ENCODE assay signal across 31 cellular contexts in genomic region chr9:131165523-131165922, GRCh38.
"Had no signal": no experiment of that assay in that cellular context is flagged by ENCODE, and none has a peak within 500 bp of the region (broad histone marks: within the 10 kb centered on the region; RNA-seq: fewer than 3 reads in every experiment).

No MANE protein-coding gene starts in this region.

- H3K9me3 Mint-ChIP-seq: activated CD4-positive, alpha-beta memory T cell treated with anti-CD3 and anti-CD28 coated beads for 36 hours; activated CD4-positive, alpha-beta T cell treated with anti-CD3 and anti-CD28 coated beads, Interleukin-2, amount 10 ng/mL, durations not matched to agents 24 days and 14 days; activated naive CD4-positive, alpha-beta T cell treated with anti-CD3 and anti-CD28 coated beads for 36 hours; activated naive CD4-positive, alpha-beta T cell treated with anti-CD3 and anti-CD28 coated beads, Interleukin-2, amount 50 U/mL, for 24 hours; activated naive CD8-positive, alpha-beta T cell treated with anti-CD3 and anti-CD28 coated beads, Interleukin-2, amount 10 ng/mL, durations not matched to agents 7 days and 5 days; activated T-helper 1 cell treated with anti-CD3 and anti-CD28 coated beads, Interleukin-12 subunit alpha, Interleukin-12 subunit beta, Interleukin-2, Interleukin-4 antibody, amounts not matched to agents 30 ng/mL and 10 ng/mL and 1 ng/mL, durations not matched to agents 14 hours and 24 hours and 36 hours; activated T-helper 2 cell treated with anti-CD3 and anti-CD28 coated beads, Interferon-gamma antibody, Interleukin-2, Interleukin-4, amounts not matched to agents 10 μg/mL and 5 μg/mL and 100 μg/mL, durations not matched to agents 14 hours and 24 hours and 36 hours; central memory CD8-positive, alpha-beta T cell; dendritic cell treated with granulocyte-macrophage colony-stimulating factor and Interleukin-4, amounts not matched to agents 40 ng/mL and 50 ng/mL, for 4 days had no signal

- FAIRE-seq: bronchial epithelial cell had no signal

- H3K27ac Mint-ChIP-seq: activated CD4-positive, alpha-beta memory T cell treated with anti-CD3 and anti-CD28 coated beads for 36 hours; activated CD4-positive, alpha-beta T cell treated with anti-CD3 and anti-CD28 coated beads for 36 hours; activated CD4-positive, alpha-beta T cell treated with anti-CD3 and anti-CD28 coated beads, Interleukin-2, amount 10 ng/mL, durations not matched to agents 24 days and 14 days; activated CD8-positive, alpha-beta memory T cell treated with anti-CD3 and anti-CD28 coated beads, Interleukin-2, amount 10 ng/mL, durations not matched to agents 7 days and 5 days; activated CD8-positive, alpha-beta T cell treated with anti-CD3 and anti-CD28 coated beads, Interleukin-2, amount 10 ng/mL, durations not matched to agents 7 days and 5 days; activated naive CD4-positive, alpha-beta T cell treated with anti-CD3 and anti-CD28 coated beads for 36 hours; activated naive CD4-positive, alpha-beta T cell treated with anti-CD3 and anti-CD28 coated beads, Interleukin-2, amount 50 U/mL, for 24 hours; activated naive CD8-positive, alpha-beta T cell treated with anti-CD3 and anti-CD28 coated beads, Interleukin-2, amount 10 ng/mL, durations not matched to agents 7 days and 5 days; activated T-helper 1 cell treated with anti-CD3 and anti-CD28 coated beads, Interleukin-12 subunit alpha, Interleukin-12 subunit beta, Interleukin-2, Interleukin-4 antibody, amounts not matched to agents 30 ng/mL and 10 ng/mL and 1 ng/mL, durations not matched to agents 14 hours and 24 hours and 36 hours; activated T-helper 2 cell treated with anti-CD3 and anti-CD28 coated beads, Interferon-gamma antibody, Interleukin-2, Interleukin-4, amounts not matched to agents 10 μg/mL and 5 μg/mL and 100 μg/mL, durations not matched to agents 14 hours and 24 hours and 36 hours; dendritic cell treated with granulocyte-macrophage colony-stimulating factor and Interleukin-4, amounts not matched to agents 40 ng/mL and 50 ng/mL, for 4 days had no signal

- H3K27ac ChIP-seq: ascending aorta, brain microvascular endothelial cell, coronary artery, dorsolateral prefrontal cortex, esophagus muscularis mucosa, foreskin keratinocyte, gastrocnemius medialis had no signal

- H3K4me3 ChIP-seq: ascending aorta, coronary artery, dorsolateral prefrontal cortex, esophagus muscularis mucosa, gastrocnemius medialis had no signal

- H3K4me3 Mint-ChIP-seq: activated CD4-positive, alpha-beta memory T cell treated with anti-CD3 and anti-CD28 coated beads for 36 hours; activated CD4-positive, alpha-beta T cell treated with anti-CD3 and anti-CD28 coated beads for 36 hours; activated CD4-positive, alpha-beta T cell treated with anti-CD3 and anti-CD28 coated beads, Interleukin-2, amount 10 ng/mL, durations not matched to agents 24 days and 14 days; activated CD8-positive, alpha-beta memory T cell treated with anti-CD3 and anti-CD28 coated beads, Interleukin-2, amount 10 ng/mL, durations not matched to agents 7 days and 5 days; activated CD8-positive, alpha-beta T cell treated with anti-CD3 and anti-CD28 coated beads, Interleukin-2, amount 10 ng/mL, durations not matched to agents 7 days and 5 days; activated naive CD4-positive, alpha-beta T cell treated with anti-CD3 and anti-CD28 coated beads for 36 hours; activated naive CD4-positive, alpha-beta T cell treated with anti-CD3 and anti-CD28 coated beads, Interleukin-2, amount 50 U/mL, for 24 hours; activated naive CD8-positive, alpha-beta T cell treated with anti-CD3 and anti-CD28 coated beads, Interleukin-2, amount 10 ng/mL, durations not matched to agents 7 days and 5 days; activated T-helper 1 cell treated with anti-CD3 and anti-CD28 coated beads, Interleukin-12 subunit alpha, Interleukin-12 subunit beta, Interleukin-2, Interleukin-4 antibody, amounts not matched to agents 30 ng/mL and 10 ng/mL and 1 ng/mL, durations not matched to agents 14 hours and 24 hours and 36 hours; central memory CD8-positive, alpha-beta T cell; dendritic cell treated with granulocyte-macrophage colony-stimulating factor and Interleukin-4, amounts not matched to agents 40 ng/mL and 50 ng/mL, for 4 days had no signal

- H3K4me1 ChIP-seq: ascending aorta, esophagus muscularis mucosa, foreskin keratinocyte had no signal

- H3K27me3 ChIP-seq: ascending aorta, brain microvascular endothelial cell, dorsolateral prefrontal cortex, esophagus muscularis mucosa, foreskin keratinocyte, gastrocnemius medialis had no signal

- ATAC-seq: activated CD4-positive, alpha-beta T cell treated with anti-CD3 and anti-CD28 coated beads for 36 hours; activated CD8-positive, alpha-beta memory T cell treated with anti-CD3 and anti-CD28 coated beads, Interleukin-2, amount 10 ng/mL, durations not matched to agents 7 days and 5 days; activated CD8-positive, alpha-beta T cell treated with anti-CD3 and anti-CD28 coated beads, Interleukin-2, amount 10 ng/mL, durations not matched to agents 7 days and 5 days; foreskin keratinocyte; gastrocnemius medialis had no signal

- H3K9me3 ChIP-seq: ascending aorta, esophagus muscularis mucosa, gastrocnemius medialis had no signal

- H3K4me1 Mint-ChIP-seq: activated CD4-positive, alpha-beta T cell treated with anti-CD3 and anti-CD28 coated beads for 36 hours had no signal

- DNase-seq: activated CD4-positive, alpha-beta memory T cell treated with anti-CD3 and anti-CD28 coated beads for 36 hours; activated CD4-positive, alpha-beta T cell treated with anti-CD3 and anti-CD28 coated beads for 36 hours; activated CD4-positive, alpha-beta T cell treated with anti-CD3 and anti-CD28 coated beads, Interleukin-2, amount 10 ng/mL, durations not matched to agents 24 days and 14 days; activated CD4-positive, CD25-positive, alpha-beta regulatory T cell; activated CD4-positive, CD25-positive, alpha-beta regulatory T cell treated with anti-CD3 and anti-CD28 coated beads, Interleukin-2, amount 50 U/mL, for 72 hours; activated CD8-positive, alpha-beta memory T cell treated with anti-CD3 and anti-CD28 coated beads, Interleukin-2, amount 10 ng/mL, durations not matched to agents 7 days and 5 days; activated CD8-positive, alpha-beta memory T cell treated with anti-CD3 and anti-CD28 coated beads, Interleukin-2, amount 50 U/mL, for 4 hours; activated CD8-positive, alpha-beta T cell treated with anti-CD3 and anti-CD28 coated beads, Interleukin-2, amount 10 ng/mL, durations not matched to agents 7 days and 5 days; activated effector memory CD4-positive, alpha-beta T cell treated with anti-CD3 and anti-CD28 coated beads, Interleukin-2, amount 50 U/mL, for 16 hours; activated naive CD4-positive, alpha-beta T cell treated with anti-CD3 and anti-CD28 coated beads for 36 hours; activated naive CD8-positive, alpha-beta T cell treated with anti-CD3 and anti-CD28 coated beads, Interleukin-2, amount 10 ng/mL, durations not matched to agents 7 days and 5 days; activated T-cell treated with anti-CD3 and anti-CD28 coated beads, Interleukin-2, amount 50 U/mL, for 1 hour; activated T-cell treated with anti-CD3 and anti-CD28 coated beads, Interleukin-2, amount 50 U/mL, for 48 hours; brain microvascular endothelial cell; dorsolateral prefrontal cortex; effector memory CD4-positive, alpha-beta T cell; erythroblast; foreskin keratinocyte; gastrocnemius medialis; head of caudate nucleus; T-helper 1 cell; T-helper 2 cell had no signal

- H3K27me3 Mint-ChIP-seq: activated CD4-positive, alpha-beta memory T cell treated with anti-CD3 and anti-CD28 coated beads for 36 hours; activated CD4-positive, alpha-beta T cell treated with anti-CD3 and anti-CD28 coated beads for 36 hours; activated CD4-positive, alpha-beta T cell treated with anti-CD3 and anti-CD28 coated beads, Interleukin-2, amount 10 ng/mL, durations not matched to agents 24 days and 14 days; activated CD8-positive, alpha-beta memory T cell treated with anti-CD3 and anti-CD28 coated beads, Interleukin-2, amount 10 ng/mL, durations not matched to agents 7 days and 5 days; activated naive CD4-positive, alpha-beta T cell treated with anti-CD3 and anti-CD28 coated beads, Interleukin-2, amount 50 U/mL, for 24 hours; activated naive CD8-positive, alpha-beta T cell treated with anti-CD3 and anti-CD28 coated beads, Interleukin-2, amount 10 ng/mL, durations not matched to agents 7 days and 5 days; central memory CD8-positive, alpha-beta T cell; dendritic cell treated with granulocyte-macrophage colony-stimulating factor and Interleukin-4, amounts not matched to agents 40 ng/mL and 50 ng/mL, for 4 days had no signal
